In the genomic region with DNA sequence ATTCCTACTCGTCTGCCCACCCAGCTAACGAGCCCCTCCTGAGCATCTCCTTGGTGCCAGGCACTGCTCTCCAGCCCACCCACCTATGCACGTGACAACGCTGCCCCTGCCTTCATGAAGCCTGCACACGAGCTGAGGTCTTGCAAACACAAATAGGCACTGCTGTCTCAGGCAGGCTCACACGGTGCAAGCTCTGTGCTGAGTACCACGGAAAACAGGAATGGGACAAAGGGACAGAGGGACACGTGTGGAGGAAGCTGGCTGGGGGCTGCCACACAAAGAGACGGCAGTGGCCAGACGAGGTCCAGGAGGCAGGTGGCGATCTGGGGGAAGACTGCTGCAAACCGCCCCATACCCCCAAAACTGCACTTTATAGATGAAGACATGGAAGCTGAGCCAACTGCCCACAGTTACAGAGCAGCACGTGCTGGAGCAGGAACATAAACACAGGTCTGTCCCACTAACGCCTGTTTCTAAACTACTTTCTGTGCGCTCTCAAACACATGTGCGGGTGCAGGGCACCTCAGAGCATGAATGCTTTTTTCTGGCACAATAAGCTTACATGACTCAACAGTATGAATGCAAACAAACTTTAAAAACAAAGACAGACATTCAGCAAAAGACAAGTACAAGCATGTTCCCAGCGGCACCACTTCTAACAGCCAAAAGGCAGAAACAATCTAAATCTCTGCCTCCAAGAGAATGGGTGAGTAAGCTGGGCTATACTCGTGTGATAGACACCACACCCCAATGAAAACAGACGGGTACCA, we compare ENCODE assay signal across 13 cellular contexts.
DNase-seq lines count a peak whose midpoint lies in the region; FAIRE-seq and TF ChIP-seq lines count a peak whose summit lies in the region.
"Had no signal": no experiment of that assay in that cellular context is flagged by ENCODE, and none has a peak within 500 bp of the region (broad histone marks: within the 10 kb centered on the region; RNA-seq: fewer than 3 reads in every experiment).

No MANE protein-coding gene starts in this region.

- H3K36me3 ChIP-seq in osteoblast (ENCODE audit: insufficient read depth, low read length), result peaks cover 57% of the 10 kb centered on the region
- no peaks in the 10 kb centered on the region for H3K36me3 ChIP-seq in ovary

- CTCF ChIA-PET in RWPE1 (lab: Yijun Ruan, JAX), result interaction anchor here (0.5 to 0.7 kb wide), 2 partner anchors 32 to 293 kb away, joined by 3 to 4 read pairs; no protein-coding TSS in a partner anchor

- POLR2A ChIA-PET in RWPE1 (lab: Yijun Ruan, JAX; ENCODE audit: low non-redundant PET), result no interaction called here

- peak overlapping the region; percentile 93 for H3K27ac ChIP-seq in RWPE1
- H3K27ac ChIP-seq in epithelial cell of prostate, result peak overlapping the region; percentile 78
- peak overlapping the region; percentile 1 for H3K27ac ChIP-seq in osteoblast (ENCODE audit: low read depth, low read length)
- H3K27ac ChIP-seq in ovary, result no peak overlapping the region
- H3K27ac ChIP-seq: ascending aorta had no signal

- H3K4me1 ChIP-seq in osteoblast (ENCODE audit: insufficient read depth, low read length) (peaks cover 17% of the 10 kb centered on the region), ovary (ENCODE audit: insufficient read depth) (no peaks in the 10 kb centered on the region)
- H3K4me1 ChIP-seq: ascending aorta had no signal

- peaks cover 25% of the 10 kb centered on the region for H4K20me1 ChIP-seq in osteoblast (ENCODE audit: insufficient read depth, low read length)

- no peak overlapping the region for H3K4me2 ChIP-seq in osteoblast (ENCODE audit: insufficient read depth, low read length)

- TF ChIP-seq EP300 in ovary (IDR thresholded peaks at IDR 0.05), result no peak

- intact Hi-C loops in ovary (cut with DNase I), result no loop called here

- 77 to 85% (median 84%) methylated on average over 19 of the region's 19 CpGs for WGBS in ovary, 3 donors

- no peaks in the 10 kb centered on the region for H3K27me3 ChIP-seq in osteoblast (ENCODE audit: insufficient read depth, low read length)
- H3K27me3 ChIP-seq in ovary, result no peaks in the 10 kb centered on the region
- H3K27me3 ChIP-seq: ascending aorta, tibial nerve had no signal

- FAIRE-seq in frontal cortex (lab: Jason Lieb, UNC), result no peak
- FAIRE-seq: TTC549 had no signal

- peaks cover 6% of the 10 kb centered on the region for H3K9me3 ChIP-seq in osteoblast (ENCODE audit: low read depth, low read length)
- H3K9me3 ChIP-seq in ovary, result peaks cover 0 to 7% of the 10 kb centered on the region in 2 donors

- DNase-seq in ELR (ENCODE audit: low read depth) (peak; percentile 36), RWPE1 (ENCODE audit: low spot score) (peak; percentile 97), epithelial cell of prostate (ENCODE audit: low read depth, low spot score) (peak; percentile 98), osteoblast (ENCODE audit: insufficient read length, low spot score, missing footprints) (peak; percentile 90), frontal cortex (ENCODE audit: low spot score in 2 of 2) (no peak), cerebellar nuclear complex (lab: John Stamatoyannopoulos, UW) (no peak), ovary (no peak)
- no peak for DNase-seq in stimulated activated CD4-positive, alpha-beta T cell treated with anti-CD3 and anti-CD28 coated beads, Interleukin-12 subunit alpha, Interleukin-12 subunit beta, amount 100 ng/mL, for 4 hours
- DNase-seq: CD4-positive, alpha-beta memory T cell; NCI-H1436 treated with DMSO at 0.1 percent for 48 hours had no signal

- H3K4me3 ChIP-seq in osteoblast (ENCODE audit: insufficient read depth, low read length), result no peak overlapping the region
- no peak overlapping the region for H3K4me3 ChIP-seq in ovary
- H3K4me3 ChIP-seq: ascending aorta, tibial nerve had no signal

- no peak overlapping the region for H2AFZ ChIP-seq in osteoblast (ENCODE audit: low read length)

- no peak for TF ChIP-seq POLR2A in ovary (IDR thresholded peaks at IDR 0.05)

- peaks cover 70% of the 10 kb centered on the region for H3K79me2 ChIP-seq in osteoblast (ENCODE audit: insufficient read depth, low read length)

- TF ChIP-seq CTCF in RWPE1 (conservative IDR thresholded peaks at IDR 0.05; ENCODE audit: low read depth), result no peak
- no peak for TF ChIP-seq CTCF in osteoblast (IDR thresholded peaks at IDR 0.05; ENCODE audit: extremely low read depth, low read depth, low read length)
- no peak for TF ChIP-seq CTCF in ovary (IDR thresholded peaks at IDR 0.05)

Comparison
In these comparisons a context has a peak if more than half of its experiments do, and no peak if none do; other contexts are left out.
1. DNase-seq: peak in ELR (single experiment), RWPE1 (single experiment), epithelial cell of prostate (single experiment) and osteoblast (single experiment); none in stimulated activated CD4-positive, alpha-beta T cell treated with anti-CD3 and anti-CD28 coated beads, Interleukin-12 subunit alpha, Interleukin-12 subunit beta, amount 100 ng/mL, for 4 hours (single experiment), frontal cortex (0 of 2), cerebellar nuclear complex (0 of 2) and ovary (0 of 5).
2. H3K27ac ChIP-seq: peak in RWPE1 (single experiment), epithelial cell of prostate (single experiment) and osteoblast (single experiment); none in ovary (0 of 2).